Comparison of ENCODE assay signal across 8 cellular contexts in genomic region chr3:69080233-69080644, GRCh38. TPM values are rescaled to one million over a fixed set of nuclear protein-coding genes. Genes with fewer than 3 reads are reported as not detected.
A peak's percentile ranks its signal among the peaks of the same experiment; 100 is the strongest.
DNase-seq lines count a peak whose midpoint lies in the region; ATAC-seq, FAIRE-seq and TF ChIP-seq lines count a peak whose summit lies in the region.

UBA3 (minus strand) TSS chr3:69080365; CDS start chr3:69080353, 12 bp downstream.

- intact Hi-C loops in T-helper 2 cell treated with Interferon-gamma antibody and Interleukin-4, amounts not matched to agents 100 ng/mL and 5 ng/mL, for 36 hours (cut with micrococcal nuclease), result loop anchor here (1.0 to 10.0 kb wide), 4 partner anchors 28 to 1985 kb away; partner anchors contain the start of genes SUCLG2 and TMF1
- intact Hi-C loops in right cardiac atrium (cut with DNase I), result no loop called here

- WGBS in right cardiac atrium, result under 1% methylated on average over 33 of the region's 33 CpGs

- H3K4me1 ChIP-seq in right cardiac atrium (ENCODE audit: control insufficient read depth, insufficient read depth, low read length), result no peaks in the 10 kb centered on the region

- H3K9me3 ChIP-seq in right cardiac atrium (ENCODE audit: control insufficient read depth, low read length), result no peaks in the 10 kb centered on the region

- DNase-seq in GM12891 (ENCODE audit: insufficient read length, low spot score) (peak; percentile 66), NCI-H187 (lab: John Stamatoyannopoulos, UW) (peak; percentile 13 to 79), right cardiac atrium (peak; percentile 92 to 97 (median 96)), pulmonary artery endothelial cell (ENCODE audit: low read depth, low spot score) (peak; percentile 49), urothelium cell line (ENCODE audit: low spot score) (peak; percentile 90)

- H3K27me3 ChIP-seq in right cardiac atrium (ENCODE audit: control insufficient read depth, insufficient read depth), result no peaks in the 10 kb centered on the region

- FAIRE-seq in GM12891 (lab: Jason Lieb, UNC) (peak; percentile 99), urothelium cell line (lab: Jason Lieb, UNC) (peak; percentile 92)

- H3K27ac ChIP-seq in angular gyrus (ENCODE audit: low read depth, low read length) (peak within 1 kb of the TSS; percentile 80), right cardiac atrium (ENCODE audit: low read length) (peak within 1 kb of the TSS; percentile 33)

- peak; percentile 55 for ATAC-seq in HG02798 (IDR thresholded peaks at IDR 0.05; ENCODE audit: poor library complexity, unreplicated experiment)
- peak; percentile 90 to 91 for ATAC-seq in right cardiac atrium

- peak within 1 kb of the TSS; percentile 100 for H3K4me3 ChIP-seq in right cardiac atrium (ENCODE audit: low read length)

- peak; percentile 80 for TF ChIP-seq POLR2A in GM12891 (IDR thresholded peaks at IDR 0.05; ENCODE audit: low read depth, low read length)

TF ChIP-seq in GM12891, 5 proteins besides CTCF, POLR2A, EP300 and RAD21:
- TF ChIP-seq POLR2AphosphoS5 (IDR thresholded peaks at IDR 0.05; ENCODE audit: low read depth, low read length), result 0 out of 2 replicates have a peak, but pooled peaks have one; percentile 17
- no peak for TF ChIP-seq SPI1 (IDR thresholded peaks at IDR 0.05; ENCODE audit: low read depth, low read length)
- peak; percentile 95 for TF ChIP-seq TAF1 (IDR thresholded peaks at IDR 0.05; ENCODE audit: low read depth, low read length)
- TF ChIP-seq POU2F2 (IDR thresholded peaks at IDR 0.05; ENCODE audit: low read depth, low read length), result no peak

RNA-seq across cellular contexts. Expression of gene UBA3, which starts in this region (rescaled TPM):
- polyA plus RNA-seq in GM12891 (2012; ENCODE audit: low read depth, missing spikeins), result 45.1 TPM
- total RNA-seq in T-helper 2 cell treated with Interferon-gamma antibody and Interleukin-4, amounts not matched to agents 100 ng/mL and 5 ng/mL, for 36 hours, result 114 TPM in 2 replicates
- total RNA-seq in right cardiac atrium (10 to 100 TPM; 63.8 to 67.5 (median 65.2) TPM), pulmonary artery endothelial cell (79.4 and 83.5 TPM in 2 replicates)
- polyA plus RNA-seq in right cardiac atrium, result 51.4 TPM

Comparison
In these comparisons a context has a peak if more than half of its experiments do, and no peak if none do; other contexts are left out.
1. Peak in every context shown above with its lines: DNase-seq, ATAC-seq, H3K4me3 ChIP-seq and H3K27ac ChIP-seq.
2. DNase-seq: peak in every context shown above with its lines; median percentile 96 in right cardiac atrium; 90 in urothelium cell line; 66 in GM12891; 49 in pulmonary artery endothelial cell; 46 in NCI-H187.